In the genomic region with DNA sequence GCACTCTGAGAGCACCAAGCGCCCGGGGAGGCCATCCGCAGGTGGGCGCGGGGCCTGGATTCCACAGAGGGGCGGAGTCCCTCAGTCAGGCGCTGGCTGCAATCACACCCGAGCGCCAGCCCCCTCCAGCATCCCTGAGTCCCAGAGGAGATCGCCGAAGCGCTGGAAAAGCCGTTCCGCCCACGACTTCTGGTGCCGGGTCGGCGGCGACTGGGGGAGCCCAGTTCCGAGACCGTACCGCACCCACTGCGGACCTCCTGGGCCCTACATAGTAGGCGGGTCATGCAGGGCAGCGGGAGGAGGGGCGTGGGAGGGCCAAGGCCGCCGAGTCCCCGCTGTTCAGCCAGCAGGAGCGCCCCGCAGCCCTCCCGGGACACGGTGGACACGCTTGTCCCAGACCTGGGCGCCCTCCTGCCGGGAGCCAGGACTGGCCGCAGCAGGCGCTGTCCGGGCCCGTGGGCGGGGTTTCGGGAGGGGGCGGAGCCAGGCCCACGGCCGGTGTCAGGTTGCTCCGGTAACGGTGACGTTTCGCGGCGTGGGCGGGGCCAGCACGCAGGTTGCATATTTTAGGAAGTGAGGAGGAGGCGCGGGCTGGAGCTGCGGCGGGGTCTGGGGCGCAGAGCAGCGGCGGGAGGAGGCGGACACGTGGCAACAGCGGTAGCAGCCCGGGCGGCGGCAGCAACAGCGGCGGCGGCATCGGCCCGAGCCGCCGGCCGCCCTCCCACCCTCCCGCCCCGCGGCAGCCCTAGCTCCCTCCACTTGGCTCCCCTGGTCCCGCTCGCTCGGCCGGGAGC, we compare ENCODE assay signal across 8 cellular contexts. TPM values are rescaled to one million over a fixed set of nuclear protein-coding genes. Genes with fewer than 3 reads are reported as not detected.
DNase-seq lines count a peak whose midpoint lies in the region; ATAC-seq and TF ChIP-seq lines count a peak whose summit lies in the region.

ATP1A1 (plus strand) TSS at position 594 of the 794 bp plus-strand sequence. CDS start 268 bp downstream, outside the sequence.

- DNase-seq in G401 (ENCODE audit: low spot score), result peak; percentile 96
- DNase-seq in HCEC 1CT, result peak; percentile 83
- DNase-seq in MG63, result peak; percentile 94
- peak; percentile 80 to 89 for DNase-seq in SHP77 (lab: John Stamatoyannopoulos, UW)
- DNase-seq in activated effector memory CD4-positive, alpha-beta T cell treated with Interleukin-2 at 50 U/mL for 16 hours, result peak; percentile 95
- DNase-seq in fibroblast of pulmonary artery (ENCODE audit: low read depth), result peak; percentile 94
- DNase-seq in stimulated activated naive CD8-positive, alpha-beta T cell treated with anti-CD3 and anti-CD28 coated beads, Interleukin-15, Interleukin-2, amounts not matched to agents 100 U/mL and 50 U/mL, for 24 hours, result peak; percentile 99

- peak; percentile 60 for ATAC-seq in stimulated activated naive CD8-positive, alpha-beta T cell treated with anti-CD3 and anti-CD28 coated beads, Interleukin-15, Interleukin-2, amounts not matched to agents 100 U/mL and 50 U/mL, for 24 hours

- in situ Hi-C loops in G401 (cut with HindIII; ENCODE audit: low sequenced_read_pairs), result no loop called here

- TF ChIP-seq CTCF in fibroblast of pulmonary artery (IDR thresholded peaks at IDR 0.05; ENCODE audit: low read length, missing control alignments), result no peak
- no peak for TF ChIP-seq CTCF in nephron (IDR thresholded peaks at IDR 0.05; ENCODE audit: unreplicated experiment in 3 of 3)

- no peaks in the 10 kb centered on the region for H3K9me3 Mint-ChIP-seq in nephron

- peaks cover 44% of the 10 kb centered on the region for H3K4me1 Mint-ChIP-seq in nephron

- no peaks in the 10 kb centered on the region for H3K36me3 Mint-ChIP-seq in nephron (ENCODE audit: low read depth)

- H3K9me3 ChIP-seq in MG63, result no peaks in the 10 kb centered on the region

- peak within 1 kb of the TSS; percentile 87 to 96 (median 96) for H3K27ac Mint-ChIP-seq in nephron

- H3K4me3 ChIP-seq in MG63, result peak within 1 kb of the TSS; percentile 80
- H3K4me3 ChIP-seq in fibroblast of pulmonary artery (replicated peaks; ENCODE audit: low read depth, low read length), result peak within 1 kb of the TSS; percentile 85

- no peaks in the 10 kb centered on the region for H3K36me3 ChIP-seq in MG63

- peaks cover 7% of the 10 kb centered on the region for H3K27me3 Mint-ChIP-seq in nephron (ENCODE audit: low read depth)

- H3K27me3 ChIP-seq in MG63, result no peaks in the 10 kb centered on the region

- H3K4me3 Mint-ChIP-seq in nephron, result peak within 1 kb of the TSS; percentile 93 to 98 (median 98)

RNA-seq across cellular contexts. Expression of gene ATP1A1, which starts in this region (rescaled TPM):
- total RNA-seq in G401 (2014; rRNA removed; shearing (Covaris generic)), result 99.3 and 135 TPM in 2 replicates
- 88.6 and 124 TPM in 2 replicates for total RNA-seq in MG63 (2014; rRNA removed; shearing (Covaris generic); ENCODE audit: low replicate concordance)

Comparison
In these comparisons a context has a peak if more than half of its experiments do, and no peak if none do; other contexts are left out.
1. Peak in every context shown above with its lines: DNase-seq, ATAC-seq and H3K4me3 ChIP-seq.